ENCODE assay signal across 9 cellular contexts in genomic region chr1:107058245-107059032, GRCh38. TPM values are rescaled to one million over a fixed set of nuclear protein-coding genes. Genes with fewer than 3 reads are reported as not detected.
DNase-seq lines count a peak whose midpoint lies in the region; ATAC-seq and TF ChIP-seq lines count a peak whose summit lies in the region.
"Had no signal": no experiment of that assay in that cellular context is flagged by ENCODE, and none has a peak within 500 bp of the region (broad histone marks: within the 10 kb centered on the region; RNA-seq: fewer than 3 reads in every experiment).

No MANE protein-coding gene starts in this region.

- POLR2A ChIA-PET in HEK293 (lab: Yijun Ruan, JAX), result interaction anchor here (1.0 kb wide), 1 partner anchor 82 kb away, joined by 3 read pairs; the partner anchor contains the start of gene NTNG1

- no peaks in the 10 kb centered on the region for H3K9me3 ChIP-seq in HEK293 (ENCODE audit: control insufficient read depth, insufficient read depth, low read depth, low read length)

- peaks cover 17% of the 10 kb centered on the region for H3K4me1 Mint-ChIP-seq in activated naive CD8-positive, alpha-beta T cell treated with anti-CD3 and anti-CD28 coated beads for 36 hours
- peaks cover 17% of the 10 kb centered on the region for H3K4me1 Mint-ChIP-seq in memory B cell

- peak overlapping the region; percentile 98 for H3K4me3 Mint-ChIP-seq in activated naive CD8-positive, alpha-beta T cell treated with anti-CD3 and anti-CD28 coated beads for 36 hours
- peak overlapping the region; percentile 100 for H3K4me3 Mint-ChIP-seq in memory B cell

- H3K4me1 ChIP-seq in HEK293 (ENCODE audit: control insufficient read depth, insufficient read depth, low read length), result no peaks in the 10 kb centered on the region

- peaks cover 39% of the 10 kb centered on the region for H3K36me3 Mint-ChIP-seq in activated naive CD8-positive, alpha-beta T cell treated with anti-CD3 and anti-CD28 coated beads for 36 hours
- peaks cover 9% of the 10 kb centered on the region for H3K36me3 Mint-ChIP-seq in memory B cell

- H3K9me3 Mint-ChIP-seq in activated naive CD8-positive, alpha-beta T cell treated with anti-CD3 and anti-CD28 coated beads for 36 hours, result no peaks in the 10 kb centered on the region
- H3K9me3 Mint-ChIP-seq in memory B cell, result no peaks in the 10 kb centered on the region

- CTCF ChIA-PET in HEK293 (lab: Yijun Ruan, JAX), result no interaction called here

- H3K27ac ChIP-seq in HEK293 (ENCODE audit: extremely low read depth, low read depth, low read length), result no peak overlapping the region; the same call in 1 of the 2 replicates

- DNase-seq in CD1c-positive myeloid dendritic cell (ENCODE audit: extremely low spot score) (peak; percentile 20), memory B cell (ENCODE audit: low spot score in 2 of 2) (no peak), retina (no peak), GM10266 (ENCODE audit: extremely low spot score) (no peak), COLO829 (ENCODE audit: low spot score) (no peak), OCI-M2 (lab: John Stamatoyannopoulos, UW; ENCODE audit: unreplicated experiment) (no peak)
- DNase-seq in activated naive CD8-positive, alpha-beta T cell treated with anti-CD3 and anti-CD28 coated beads for 36 hours, result no peak
- DNase-seq: kidney glomerular epithelial cell had no signal

- peaks cover 0 to 16% of the 10 kb centered on the region in 2 experiments; a peak in 1 of 3 replicates for H3K36me3 ChIP-seq in HEK293 (ENCODE audit: control insufficient read depth in 2 of 2, insufficient read depth in 1 of 2, low read length in 2 of 2)

- H3K27ac Mint-ChIP-seq in activated naive CD8-positive, alpha-beta T cell treated with anti-CD3 and anti-CD28 coated beads for 36 hours, result peak overlapping the region; percentile 98
- H3K27ac Mint-ChIP-seq in memory B cell, result peak overlapping the region; percentile 100

- TF ChIP-seq CTCF in HEK293 (tag by site-specific recombination; IDR thresholded peaks at IDR 0.05) (no peak), GM10266 (IDR thresholded peaks at IDR 0.05; ENCODE audit: control insufficient read depth, insufficient read depth, low read depth, missing control alignments) (no peak)

- peak overlapping the region; percentile 72 for H3K4me3 ChIP-seq in HEK293 (ENCODE audit: low read depth, low read length)

- H3K27me3 Mint-ChIP-seq in activated naive CD8-positive, alpha-beta T cell treated with anti-CD3 and anti-CD28 coated beads for 36 hours, result no peaks in the 10 kb centered on the region
- H3K27me3 Mint-ChIP-seq in memory B cell, result no peaks in the 10 kb centered on the region

- ATAC-seq in memory B cell (ENCODE audit: low read depth), result no peak

TF ChIP-seq in HEK293, 187 proteins besides CTCF, POLR2A, EP300 and RAD21:
- peak; percentile 99 for TF ChIP-seq PRDM1 (tag by site-specific recombination; IDR thresholded peaks at IDR 0.05)
- no peak for TF ChIP-seq ZNF133 (tag by site-specific recombination; IDR thresholded peaks at IDR 0.05)
- TF ChIP-seq, protein P1, sequence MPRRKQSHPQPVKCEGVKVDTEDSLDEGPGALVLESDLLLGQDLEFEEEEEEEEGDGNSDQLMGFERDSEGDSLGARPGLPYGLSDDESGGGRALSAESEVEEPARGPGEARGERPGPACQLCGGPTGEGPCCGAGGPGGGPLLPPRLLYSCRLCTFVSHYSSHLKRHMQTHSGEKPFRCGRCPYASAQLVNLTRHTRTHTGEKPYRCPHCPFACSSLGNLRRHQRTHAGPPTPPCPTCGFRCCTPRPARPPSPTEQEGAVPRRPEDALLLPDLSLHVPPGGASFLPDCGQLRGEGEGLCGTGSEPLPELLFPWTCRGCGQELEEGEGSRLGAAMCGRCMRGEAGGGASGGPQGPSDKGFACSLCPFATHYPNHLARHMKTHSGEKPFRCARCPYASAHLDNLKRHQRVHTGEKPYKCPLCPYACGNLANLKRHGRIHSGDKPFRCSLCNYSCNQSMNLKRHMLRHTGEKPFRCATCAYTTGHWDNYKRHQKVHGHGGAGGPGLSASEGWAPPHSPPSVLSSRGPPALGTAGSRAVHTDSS (tag by site-specific recombination; IDR thresholded peaks at IDR 0.05), result 0 out of 2 replicates have a peak, but pooled peaks have one; percentile 13
- peak; percentile 19; the same call in 1 of the 2 replicates for TF ChIP-seq SP7 (tag by site-specific recombination; IDR thresholded peaks at IDR 0.05)

RNA-seq across cellular contexts. Expression of gene PRMT6, which starts 2.0 kb away (rescaled TPM):
- total RNA-seq in activated naive CD8-positive, alpha-beta T cell treated with anti-CD3 and anti-CD28 coated beads for 36 hours, result 10 to 100 TPM; 30.6 to 31.4 TPM
